Comparison of ENCODE assay signal across 9 cellular contexts in the genomic region with DNA sequence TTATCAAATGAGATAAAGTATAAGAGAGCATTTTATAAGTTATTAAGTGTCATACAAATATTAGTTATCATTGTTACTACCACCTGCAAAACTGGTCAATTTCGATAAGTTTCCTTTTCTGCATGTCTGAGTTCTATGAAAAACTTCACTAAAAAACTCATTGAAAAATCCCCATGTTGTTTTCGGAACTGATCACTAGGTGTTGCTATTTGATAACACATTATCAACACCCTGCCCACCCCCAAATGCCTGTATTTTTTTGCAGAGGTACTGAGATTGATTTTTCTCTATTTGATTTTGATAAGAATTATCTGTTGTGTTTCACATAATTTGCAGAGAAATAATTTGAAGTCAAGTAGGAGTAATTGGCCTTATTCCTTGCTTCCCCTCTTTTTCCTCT. TPM values are rescaled to one million over a fixed set of nuclear protein-coding genes. Genes with fewer than 3 reads are reported as not detected.
DNase-seq lines count a peak whose midpoint lies in the region; ATAC-seq and TF ChIP-seq lines count a peak whose summit lies in the region.
"Had no signal": no experiment of that assay in that cellular context is flagged by ENCODE, and none has a peak within 500 bp of the region (broad histone marks: within the 10 kb centered on the region; RNA-seq: fewer than 3 reads in every experiment).

No MANE protein-coding gene starts in this region.

- H3K4me1 Mint-ChIP-seq in activated CD4-positive, alpha-beta memory T cell treated with anti-CD3 and anti-CD28 coated beads for 36 hours (ENCODE audit: low read depth) = peaks cover 5% of the 10 kb centered on the region

- no peak overlapping the region for H3K27ac ChIP-seq in ovary

- H3K27me3 ChIP-seq in ovary = no peaks in the 10 kb centered on the region

- no peak for TF ChIP-seq EP300 in ovary (IDR thresholded peaks at IDR 0.05)

- TF ChIP-seq CTCF in choroid plexus epithelial cell (conservative IDR thresholded peaks at IDR 0.05; ENCODE audit: low read depth, low read length) = peak; percentile 58
- peak in 2 of 3 donors; percentile 52 to 76 for TF ChIP-seq CTCF in ovary (IDR thresholded peaks at IDR 0.05)

- peaks cover 2% of the 10 kb centered on the region for H3K27me3 Mint-ChIP-seq in activated CD4-positive, alpha-beta memory T cell treated with anti-CD3 and anti-CD28 coated beads for 36 hours

- H3K4me3 Mint-ChIP-seq in activated CD4-positive, alpha-beta memory T cell treated with anti-CD3 and anti-CD28 coated beads for 36 hours = no peak overlapping the region

- 3 to 7% (median 5%) methylated on average over 2 of the region's 2 CpGs for WGBS in ovary, 3 donors

- DNase-seq in DMS53 treated with DMSO at 0.1 percent for 48 hours (lab: John Stamatoyannopoulos, UW; ENCODE audit: unreplicated experiment) (peak; percentile 28), M059J (ENCODE audit: low read depth) (peak; percentile 34), choroid plexus epithelial cell (ENCODE audit: low read depth) (peak; percentile 65), ovary (no peak), HuH-7.5 (ENCODE audit: low spot score) (no peak)
- no peak for DNase-seq in activated CD8-positive, alpha-beta memory T cell treated with anti-CD3 and anti-CD28 coated beads for 24 hours
- DNase-seq in activated CD4-positive, alpha-beta memory T cell treated with anti-CD3 and anti-CD28 coated beads for 36 hours = no peak

- CTCF ChIA-PET in activated CD4-positive, alpha-beta memory T cell treated with anti-CD3 and anti-CD28 coated beads for 36 hours (lab: Charles Lee) = interaction anchor here (1.0 to 3.7 kb wide), 9 partner anchors 56 to 341 kb away, joined by 3 to 43 read pairs (median 6); no protein-coding TSS in a partner anchor

- H3K9me3 ChIP-seq in ovary = no peaks in the 10 kb centered on the region

- no peak overlapping the region for H3K27ac Mint-ChIP-seq in activated CD4-positive, alpha-beta memory T cell treated with anti-CD3 and anti-CD28 coated beads for 36 hours

- POLR2A ChIA-PET in activated CD4-positive, alpha-beta memory T cell treated with anti-CD3 and anti-CD28 coated beads for 36 hours (lab: Charles Lee) = no interaction called here

- H3K4me1 ChIP-seq in ovary (ENCODE audit: insufficient read depth) = no peaks in the 10 kb centered on the region

- H3K36me3 Mint-ChIP-seq in activated CD4-positive, alpha-beta memory T cell treated with anti-CD3 and anti-CD28 coated beads for 36 hours = no peaks in the 10 kb centered on the region

- no peaks in the 10 kb centered on the region for H3K36me3 ChIP-seq in ovary

- ATAC-seq in GM18502 (IDR thresholded peaks at IDR 0.05; ENCODE audit: poor library complexity, unreplicated experiment) = no peak

- no peak for TF ChIP-seq POLR2A in ovary (IDR thresholded peaks at IDR 0.05)

- no peak overlapping the region for H3K4me3 ChIP-seq in choroid plexus epithelial cell (ENCODE audit: low read depth, low read length)
- no peak overlapping the region for H3K4me3 ChIP-seq in ovary

- intact Hi-C loops in ovary (cut with DNase I) = loop anchor here in 2 of 4 donors (2.0 to 10.0 kb wide), 3 partner anchors 288 to 892 kb away; no protein-coding TSS in a partner anchor
- intact Hi-C loops in activated CD4-positive, alpha-beta memory T cell treated with anti-CD3 and anti-CD28 coated beads for 36 hours (cut with micrococcal nuclease) = loop anchor here (1.0 to 2.0 kb wide), 2 partner anchors 289 to 330 kb away; no protein-coding TSS in a partner anchor

- H3K9me3 Mint-ChIP-seq in activated CD4-positive, alpha-beta memory T cell treated with anti-CD3 and anti-CD28 coated beads for 36 hours = peaks cover 10% of the 10 kb centered on the region

RNA-seq across cellular contexts. Expression of a gene that starts 22.1 kb away (rescaled TPM):
- total RNA-seq in M059J (2014; rRNA removed; shearing (Covaris generic)) = 6.0 and 8.1 TPM in 2 replicates
- total RNA-seq in ovary = 10 to 100 TPM in 2 of 7 donors, 1 to 10 TPM in 5; 5.4 to 11.0 (median 6.7) TPM
- polyA plus RNA-seq in ovary = 10 to 100 TPM in 1 of 2 donors, 1 to 10 TPM in 1; 3.7 to 12.5 TPM
- 1 to 10 TPM in 1 of 2 experiments, under 1 TPM in 1; 0.81 to 1.1 TPM for total RNA-seq in activated CD4-positive, alpha-beta memory T cell treated with anti-CD3 and anti-CD28 coated beads for 36 hours

RNA-seq across cellular contexts. Expression of a gene that starts 55.7 kb away (rescaled TPM):
- total RNA-seq in M059J (2014; rRNA removed; shearing (Covaris generic)) = not detected in 2 replicates
- total RNA-seq in ovary = under 1 TPM in 1 of 7 donors, not detected in 6; 0.34 TPM
- under 1 TPM; 0.23 to 0.55 TPM for polyA plus RNA-seq in ovary
- not detected for total RNA-seq in activated CD4-positive, alpha-beta memory T cell treated with anti-CD3 and anti-CD28 coated beads for 36 hours
- total RNA-seq: LHCN-M2 had no signal

Comparison
In these comparisons a context has a peak if more than half of its experiments do, and no peak if none do; other contexts are left out.
1. DNase-seq: peak in DMS53 treated with DMSO at 0.1 percent for 48 hours (single experiment), M059J (single experiment) and choroid plexus epithelial cell (single experiment); none in ovary (0 of 5), HuH-7.5 (single experiment), activated CD8-positive, alpha-beta memory T cell treated with anti-CD3 and anti-CD28 coated beads for 24 hours (single experiment) and activated CD4-positive, alpha-beta memory T cell treated with anti-CD3 and anti-CD28 coated beads for 36 hours (single experiment).